ENCODE assay signal across 16 cellular contexts in the genomic region with DNA sequence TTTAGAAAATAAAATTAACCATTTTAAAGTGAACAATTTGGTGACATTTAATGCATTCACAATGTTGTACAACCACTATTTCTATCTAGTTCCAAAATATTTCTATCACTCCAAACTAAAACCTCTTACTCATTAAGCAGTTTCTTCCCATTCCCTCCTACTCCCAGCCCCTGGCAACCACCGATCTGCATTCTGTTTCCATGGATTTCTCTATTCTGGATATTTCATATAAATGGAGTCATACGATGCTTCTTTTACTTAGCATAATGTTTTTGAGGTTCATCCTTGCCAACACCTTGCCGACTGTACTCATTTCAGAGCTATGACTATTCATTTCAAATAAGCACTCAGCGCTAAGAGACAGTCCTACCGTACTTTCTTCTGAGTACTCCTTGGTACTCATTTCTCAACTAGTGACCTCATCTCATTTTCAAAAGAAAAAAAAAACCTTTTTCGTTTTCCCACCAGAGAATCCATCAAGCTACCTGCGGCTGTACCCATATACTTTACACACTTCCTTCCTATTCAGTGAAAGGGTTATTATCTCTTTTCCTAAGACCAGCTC.
A peak's percentile ranks its signal among the peaks of the same experiment; 100 is the strongest.
DNase-seq lines count a peak whose midpoint lies in the region; ATAC-seq, FAIRE-seq and TF ChIP-seq lines count a peak whose summit lies in the region.
"Had no signal": no experiment of that assay in that cellular context is flagged by ENCODE, and none has a peak within 500 bp of the region (broad histone marks: within the 10 kb centered on the region; RNA-seq: fewer than 3 reads in every experiment).

No MANE protein-coding gene starts in this region.

- BruUV-seq in GM12878 (replicated peaks; lab: Mats Ljungman, UMichigan), result no TSS peak

- TF ChIP-seq RAD21 in GM12878 (IDR thresholded peaks at IDR 0.05; ENCODE audit: insufficient read depth, low read depth, low read length), result no peak

- WGBS in GM12878 (ENCODE audit: insufficient coverage, insufficient replicate concordance, low lambda C conversion rate, missing lambda C conversion rate), result 35% methylated on average over 7 of the region's 7 CpGs

- no peak overlapping the region for H2AFZ ChIP-seq in GM12878 (ENCODE audit: control insufficient read depth, low read depth, low read length)

- intact Hi-C loops in activated CD4-positive, alpha-beta T cell treated with anti-CD3 and anti-CD28 coated beads for 36 hours (cut with DNase I, micrococcal nuclease), result loop anchor here in 1 of 2 experiments (1.0 kb wide), 2 partner anchors 53 to 413 kb away; no protein-coding TSS in a partner anchor
- intact Hi-C loops in GM12878 (cut with micrococcal nuclease; ENCODE audit: unreplicated experiment), result no loop called here
- intact Hi-C loops in naive thymus-derived CD4-positive, alpha-beta T cell (cut with micrococcal nuclease), result no loop called here

- H3K79me2 ChIP-seq in GM12878 (ENCODE audit: control insufficient read depth, insufficient read depth, low read length), result no peaks in the 10 kb centered on the region

- peaks cover 38% of the 10 kb centered on the region for H3K36me3 Mint-ChIP-seq in activated CD4-positive, alpha-beta T cell treated with anti-CD3 and anti-CD28 coated beads for 36 hours (ENCODE audit: low read depth)
- peaks cover 36 to 69% (median 57%) of the 10 kb centered on the region in 5 donors for H3K36me3 Mint-ChIP-seq in naive thymus-derived CD4-positive, alpha-beta T cell

- RAD21 ChIA-PET in GM12878 (lab: Charles Lee; ENCODE audit: unreplicated experiment), result no interaction called here

- H3K4me2 ChIP-seq in GM12878 (ENCODE audit: control insufficient read depth, insufficient read depth), result no peak overlapping the region

- SMC1A ChIA-PET in GM12878 (lab: Charles Lee; ENCODE audit: uncharacterized antibody, unreplicated experiment), result interaction anchor here (1.0 kb wide), 1 partner anchor 330 kb away, joined by 3 read pairs; no protein-coding TSS in a partner anchor

- DNase-seq in activated CD4-positive, alpha-beta T cell treated with anti-CD3 and anti-CD28 coated beads for 36 hours, result peak; percentile 31
- no peak for DNase-seq in activated CD4-positive, alpha-beta T cell treated with anti-CD3 and anti-CD28 coated beads, Interleukin-2, amount 50 U/mL, for 4 hours
- DNase-seq in GM13976 (ENCODE audit: low spot score) (peak; percentile 28), GM12878 (ENCODE audit: low read depth, low spot score) (no peak)
- no peak for DNase-seq in naive thymus-derived CD4-positive, alpha-beta T cell
- DNase-seq: 8988T; central memory CD4-positive, alpha-beta T cell; left colon; occipital lobe; stimulated activated CD4-positive, alpha-beta T cell treated with anti-CD3 and anti-CD28 coated beads, Interleukin-2, amount 100 ng/mL, for 48 hours; thyroid gland had no signal

- peak; percentile 99 for ATAC-seq in activated CD4-positive, alpha-beta T cell treated with anti-CD3 and anti-CD28 coated beads for 36 hours
- ATAC-seq in HG02798 (IDR thresholded peaks at IDR 0.05; ENCODE audit: poor library complexity, unreplicated experiment) (peak; percentile 84), GM12878 (peak; percentile 71), HG03108 (IDR thresholded peaks at IDR 0.05; ENCODE audit: unreplicated experiment) (no peak), HG03139 (IDR thresholded peaks at IDR 0.05; ENCODE audit: unreplicated experiment) (no peak)
- ATAC-seq in naive thymus-derived CD4-positive, alpha-beta T cell, result no peak
- ATAC-seq: left colon, Panc1, sciatic nerve had no signal

- peaks cover 20% of the 10 kb centered on the region for H3K4me1 Mint-ChIP-seq in activated CD4-positive, alpha-beta T cell treated with anti-CD3 and anti-CD28 coated beads for 36 hours
- H3K4me1 Mint-ChIP-seq in naive thymus-derived CD4-positive, alpha-beta T cell, result peaks cover 0 to 7% (median 0%) of the 10 kb centered on the region in 7 donors

- H3K9ac ChIP-seq in GM12878 (ENCODE audit: control insufficient read depth, insufficient read depth, low read length), result no peak overlapping the region

- TF ChIP-seq CTCF in GM13976 (IDR thresholded peaks at IDR 0.05; ENCODE audit: borderline replicate concordance, control extremely low read depth, extremely low read depth, insufficient read depth, missing control alignments), result no peak
- TF ChIP-seq CTCF in GM12878 (IDR thresholded peaks at IDR 0.05 in 2 of 3, conservative IDR thresholded peaks at IDR 0.05 in 1 of 3; ENCODE audit: control insufficient read depth in 2 of 3, extremely low read depth in 1 of 3, insufficient read depth in 1 of 3, low read depth in 3 of 3, low read length in 3 of 3), result no peak

- no peaks in the 10 kb centered on the region for H3K9me3 Mint-ChIP-seq in activated CD4-positive, alpha-beta T cell treated with anti-CD3 and anti-CD28 coated beads for 36 hours (ENCODE audit: low read depth)
- H3K9me3 Mint-ChIP-seq in naive thymus-derived CD4-positive, alpha-beta T cell, result peaks cover 0 to under 1% (median 0%) of the 10 kb centered on the region in 11 donors

- in situ Hi-C loops in GM13976 (cut with MboI; ENCODE audit: low sequenced_read_pairs, unreplicated experiment) (no loop called here), GM12878 (cut with MboI) (no loop called here)

- H3K4me3 ChIP-seq in GM12878, result no peak overlapping the region
- H3K4me3 ChIP-seq in naive thymus-derived CD4-positive, alpha-beta T cell (ENCODE audit: low read length), result no peak overlapping the region
- H3K4me3 ChIP-seq: thyroid gland had no signal

- H3K36me3 ChIP-seq in GM12878 (ENCODE audit: control insufficient read depth in 2 of 2, insufficient read depth in 2 of 2, low read length in 1 of 2), result peaks cover 0 to 2% of the 10 kb centered on the region in 2 experiments; a peak in 2 of 4 replicates
- H3K36me3 ChIP-seq in naive thymus-derived CD4-positive, alpha-beta T cell (ENCODE audit: control insufficient read depth in 2 of 3, insufficient read depth in 3 of 3, low read length in 3 of 3), result peaks cover 20 to 68% (median 29%) of the 10 kb centered on the region in 3 experiments

- no peaks in the 10 kb centered on the region for H3K9me3 ChIP-seq in GM12878 (replicated peaks; ENCODE audit: control insufficient read depth, insufficient read depth, low read length)
- no peaks in the 10 kb centered on the region for H3K9me3 ChIP-seq in naive thymus-derived CD4-positive, alpha-beta T cell (ENCODE audit: control insufficient read depth in 2 of 3, low read length in 3 of 3)
- H3K9me3 ChIP-seq: thyroid gland had no signal

- H3K27me3 Mint-ChIP-seq in activated CD4-positive, alpha-beta T cell treated with anti-CD3 and anti-CD28 coated beads for 36 hours, result no peaks in the 10 kb centered on the region
- H3K27me3 Mint-ChIP-seq in naive thymus-derived CD4-positive, alpha-beta T cell, result no peaks in the 10 kb centered on the region

- no peaks in the 10 kb centered on the region for H3K4me1 ChIP-seq in GM12878 (ENCODE audit: control insufficient read depth, insufficient read depth, low read length)
- no peaks in the 10 kb centered on the region for H3K4me1 ChIP-seq in naive thymus-derived CD4-positive, alpha-beta T cell (ENCODE audit: control insufficient read depth in 2 of 2, insufficient read depth in 2 of 2, low read length in 2 of 2)
- H3K4me1 ChIP-seq: thyroid gland had no signal

- H3K4me3 Mint-ChIP-seq in activated CD4-positive, alpha-beta T cell treated with anti-CD3 and anti-CD28 coated beads for 36 hours, result no peak overlapping the region
- no peak overlapping the region for H3K4me3 Mint-ChIP-seq in naive thymus-derived CD4-positive, alpha-beta T cell

- no peak for TF ChIP-seq POLR2A in GM12878 (IDR thresholded peaks at IDR 0.05; ENCODE audit: low read depth, low read length)

- FAIRE-seq in GM12878 (lab: Jason Lieb, UNC), result no peak

- H3K27ac ChIP-seq in GM12878 (ENCODE audit: control insufficient read depth, insufficient read depth), result no peak overlapping the region
- no peak overlapping the region for H3K27ac ChIP-seq in naive thymus-derived CD4-positive, alpha-beta T cell (ENCODE audit: low read depth, low read length)
- H3K27ac ChIP-seq: thyroid gland had no signal

- H4K20me1 ChIP-seq in GM12878 (ENCODE audit: control insufficient read depth, insufficient read depth), result no peaks in the 10 kb centered on the region

- CTCF ChIA-PET in activated CD4-positive, alpha-beta T cell treated with anti-CD3 and anti-CD28 coated beads for 36 hours (lab: Charles Lee), result interaction anchor here (0.6 to 1.5 kb wide), 5 partner anchors 11 to 925 kb away, joined by 3 to 6 read pairs (median 3); no protein-coding TSS in a partner anchor
- CTCF ChIA-PET in GM12878 (lab: Yijun Ruan, JAX), result interaction anchor here (0.7 to 1.4 kb wide), 4 partner anchors 20 to 405 kb away, joined by 3 to 6 read pairs (median 4); no protein-coding TSS in a partner anchor
- CTCF ChIA-PET in naive thymus-derived CD4-positive, alpha-beta T cell (lab: Charles Lee), result interaction anchor here (0.9 kb wide), 1 partner anchor 15 kb away, joined by 3 read pairs; no protein-coding TSS in a partner anchor

- POLR2A ChIA-PET in activated CD4-positive, alpha-beta T cell treated with anti-CD3 and anti-CD28 coated beads for 36 hours (lab: Charles Lee), result interaction anchor here (0.6 to 0.7 kb wide), 2 partner anchors 44 to 478 kb away, joined by 3 to 4 read pairs; no protein-coding TSS in a partner anchor
- POLR2A ChIA-PET in GM12878 (lab: Charles Lee), result no interaction called here
- POLR2A ChIA-PET in naive thymus-derived CD4-positive, alpha-beta T cell (lab: Charles Lee), result no interaction called here

- H3K27me3 ChIP-seq in GM12878 (replicated peaks in 1 of 2; ENCODE audit: control insufficient read depth in 2 of 2, insufficient read depth in 2 of 2, low read length in 1 of 2), result no peaks in the 10 kb centered on the region
- H3K27me3 ChIP-seq in naive thymus-derived CD4-positive, alpha-beta T cell (ENCODE audit: control insufficient read depth in 2 of 2, insufficient read depth in 2 of 2, low read length in 2 of 2), result no peaks in the 10 kb centered on the region
- H3K27me3 ChIP-seq: thyroid gland had no signal

- peak overlapping the region; percentile 2 for H3K27ac Mint-ChIP-seq in activated CD4-positive, alpha-beta T cell treated with anti-CD3 and anti-CD28 coated beads for 36 hours
- peak overlapping the region in 2 of 9 donors; percentile 13 to 51 for H3K27ac Mint-ChIP-seq in naive thymus-derived CD4-positive, alpha-beta T cell

- TF ChIP-seq EP300 in GM12878 (IDR thresholded peaks at IDR 0.05; ENCODE audit: borderline replicate concordance in 1 of 2, control insufficient read depth in 1 of 2, low read depth in 2 of 2, low read length in 2 of 2), result no peak

TF ChIP-seq in GM12878, 131 proteins besides CTCF, POLR2A, EP300 and RAD21 (continues in another document):
- no peak for TF ChIP-seq CHD1 (IDR thresholded peaks at IDR 0.05; ENCODE audit: low read depth, low read length)
- TF ChIP-seq, protein P1, sequence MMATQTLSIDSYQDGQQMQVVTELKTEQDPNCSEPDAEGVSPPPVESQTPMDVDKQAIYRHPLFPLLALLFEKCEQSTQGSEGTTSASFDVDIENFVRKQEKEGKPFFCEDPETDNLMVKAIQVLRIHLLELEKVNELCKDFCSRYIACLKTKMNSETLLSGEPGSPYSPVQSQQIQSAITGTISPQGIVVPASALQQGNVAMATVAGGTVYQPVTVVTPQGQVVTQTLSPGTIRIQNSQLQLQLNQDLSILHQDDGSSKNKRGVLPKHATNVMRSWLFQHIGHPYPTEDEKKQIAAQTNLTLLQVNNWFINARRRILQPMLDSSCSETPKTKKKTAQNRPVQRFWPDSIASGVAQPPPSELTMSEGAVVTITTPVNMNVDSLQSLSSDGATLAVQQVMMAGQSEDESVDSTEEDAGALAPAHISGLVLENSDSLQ (IDR thresholded peaks at IDR 0.05), result no peak
- no peak for TF ChIP-seq IRF4 (IDR thresholded peaks at IDR 0.05; ENCODE audit: low read depth, low read length)

Comparison
In these comparisons a context has a peak if more than half of its experiments do, and no peak if none do; other contexts are left out.
1. DNase-seq: peak in activated CD4-positive, alpha-beta T cell treated with anti-CD3 and anti-CD28 coated beads for 36 hours (single experiment) and GM13976 (single experiment); none in activated CD4-positive, alpha-beta T cell treated with anti-CD3 and anti-CD28 coated beads, Interleukin-2, amount 50 U/mL, for 4 hours (0 of 2), GM12878 (single experiment) and naive thymus-derived CD4-positive, alpha-beta T cell (0 of 9).
2. ATAC-seq: peak in activated CD4-positive, alpha-beta T cell treated with anti-CD3 and anti-CD28 coated beads for 36 hours (single experiment), HG02798 (single experiment) and GM12878 (single experiment); none in HG03108 (single experiment), naive thymus-derived CD4-positive, alpha-beta T cell (single experiment) and HG03139 (single experiment).